ENCODE assay signal across 8 cellular contexts in the genomic region with DNA sequence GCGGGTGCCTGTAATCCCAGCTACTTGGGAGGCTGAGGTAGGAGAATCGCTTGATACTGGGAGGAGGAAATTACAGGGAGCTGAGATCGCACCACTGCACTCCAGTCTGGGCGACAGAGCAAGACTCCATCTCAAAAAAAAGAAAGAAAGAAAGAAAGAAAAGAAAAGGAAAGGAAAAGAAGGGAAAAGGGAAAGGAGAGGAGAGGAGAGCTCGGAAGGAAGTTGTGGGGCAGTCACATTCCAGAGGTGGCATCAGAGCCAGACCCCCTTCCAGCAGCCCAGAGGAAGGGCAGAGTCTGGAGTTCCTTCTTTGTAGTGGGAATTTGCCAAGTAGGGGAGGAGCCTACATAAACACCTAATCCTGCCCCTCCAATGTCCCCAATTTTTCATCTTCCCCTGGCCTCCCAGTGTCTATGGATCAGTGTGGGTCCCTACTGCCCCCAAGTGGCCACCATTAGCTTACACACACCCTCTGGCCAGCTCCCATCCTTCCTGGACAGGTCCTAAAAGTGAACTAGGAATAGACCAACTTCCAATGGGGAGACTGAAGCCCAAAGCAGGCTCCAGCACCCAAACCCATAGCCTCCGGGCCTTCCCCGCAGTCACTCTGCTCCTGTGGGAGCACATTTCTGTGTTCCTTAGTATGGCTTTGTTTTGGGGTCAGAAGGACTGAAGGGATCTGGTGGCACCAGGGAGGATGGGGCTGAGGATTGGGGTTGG. TPM values are rescaled to one million over a fixed set of nuclear protein-coding genes. Genes with fewer than 3 reads are reported as not detected.
A peak's percentile ranks its signal among the peaks of the same experiment; 100 is the strongest.
DNase-seq lines count a peak whose midpoint lies in the region; ATAC-seq, FAIRE-seq and TF ChIP-seq lines count a peak whose summit lies in the region.

No MANE protein-coding gene starts in this region.

- no peak for DNase-seq in Right ventricle myocardium inferior (ENCODE audit: missing footprints)
- no peak for DNase-seq in cardiac septum (ENCODE audit: low spot score)
- peak; percentile 72 for DNase-seq in LoVo (ENCODE audit: low spot score)
- peak; percentile 7 for DNase-seq in SHP77 treated with DMSO at 0.1 percent for 48 hours (lab: John Stamatoyannopoulos, UW)
- DNase-seq in dedifferentiated amniotic fluid mesenchymal stem cell (ENCODE audit: extremely low spot score), result peak; percentile 60
- peak; percentile 68 for DNase-seq in HepG2 (ENCODE audit: low spot score)
- DNase-seq in transverse colon, result peak; percentile 49
- no peak for DNase-seq in activated T-helper 2 cell treated with anti-CD3 and anti-CD28 coated beads, Interferon-gamma antibody, Interleukin-2, Interleukin-4, amounts not matched to agents 10 μg/mL and 5 μg/mL and 100 μg/mL, durations not matched to agents 14 hours and 24 hours and 36 hours (ENCODE audit: low spot score)

- POLR2A ChIA-PET in HepG2 (lab: Yijun Ruan, JAX), result interaction anchor here (0.7 to 1.4 kb wide), 4 partner anchors 12 to 55 kb away, joined by 3 read pairs; no protein-coding TSS in a partner anchor

- peak; percentile 74 for FAIRE-seq in HepG2 (lab: Jason Lieb, UNC)

- peak; percentile 94 for TF ChIP-seq CTCF in HepG2 (CRISPR knock-in tag; IDR thresholded peaks at IDR 0.05)
- peak; percentile 52 to 65 (median 62) for TF ChIP-seq CTCF in transverse colon (IDR thresholded peaks at IDR 0.05)

- WGBS in HepG2 (ENCODE audit: low lambda C conversion rate), result 61% methylated on average over 7 of the region's 7 CpGs
- WGBS in transverse colon (ENCODE audit: low coverage in 1 of 2), 2 donors, result 68 to 86% methylated on average over 5 to 7 of the region's 7 CpGs

- no peak overlapping the region for H3K27ac Mint-ChIP-seq in activated T-helper 2 cell treated with anti-CD3 and anti-CD28 coated beads, Interferon-gamma antibody, Interleukin-2, Interleukin-4, amounts not matched to agents 10 μg/mL and 5 μg/mL and 100 μg/mL, durations not matched to agents 14 hours and 24 hours and 36 hours

- intact Hi-C loops in Right ventricle myocardium inferior (cut with DNase I), result loop anchor here (5.0 kb wide), 1 partner anchor 86 kb away; no protein-coding TSS in a partner anchor
- intact Hi-C loops in cardiac septum (cut with DNase I), result loop anchor here (2.0 kb wide), 1 partner anchor 84 kb away; no protein-coding TSS in a partner anchor
- intact Hi-C loops in HepG2 (cut with micrococcal nuclease; ENCODE audit: unreplicated experiment), result loop anchor here (1.0 to 2.0 kb wide), 3 partner anchors 43 to 85 kb away; no protein-coding TSS in a partner anchor
- intact Hi-C loops in transverse colon (cut with DNase I; ENCODE audit: low total_unique reads), result no loop called here
- intact Hi-C loops in activated T-helper 2 cell treated with anti-CD3 and anti-CD28 coated beads, Interferon-gamma antibody, Interleukin-2, Interleukin-4, amounts not matched to agents 10 μg/mL and 5 μg/mL and 100 μg/mL, durations not matched to agents 14 hours and 24 hours and 36 hours (cut with micrococcal nuclease), result loop anchor here (1.0 kb wide), 1 partner anchor 85 kb away; no protein-coding TSS in a partner anchor

- H3K27me3 Mint-ChIP-seq in activated T-helper 2 cell treated with anti-CD3 and anti-CD28 coated beads, Interferon-gamma antibody, Interleukin-2, Interleukin-4, amounts not matched to agents 10 μg/mL and 5 μg/mL and 100 μg/mL, durations not matched to agents 14 hours and 24 hours and 36 hours (ENCODE audit: low read depth), result peaks cover 20% of the 10 kb centered on the region

- H3K4me1 Mint-ChIP-seq in activated T-helper 2 cell treated with anti-CD3 and anti-CD28 coated beads, Interferon-gamma antibody, Interleukin-2, Interleukin-4, amounts not matched to agents 10 μg/mL and 5 μg/mL and 100 μg/mL, durations not matched to agents 14 hours and 24 hours and 36 hours (ENCODE audit: low read depth), result peaks cover under 1% of the 10 kb centered on the region

- ATAC-seq in Right ventricle myocardium inferior, result peak; percentile 80
- ATAC-seq in HepG2, result peak; percentile 75

- H3K4me3 ChIP-seq in HepG2 (replicated peaks in 1 of 3; ENCODE audit: insufficient read depth in 1 of 3, low read depth in 2 of 3, low read length in 3 of 3) (no peak overlapping the region), transverse colon (no peak overlapping the region)

- H3K4me3 Mint-ChIP-seq in activated T-helper 2 cell treated with anti-CD3 and anti-CD28 coated beads, Interferon-gamma antibody, Interleukin-2, Interleukin-4, amounts not matched to agents 10 μg/mL and 5 μg/mL and 100 μg/mL, durations not matched to agents 14 hours and 24 hours and 36 hours (ENCODE audit: low read depth), result no peak overlapping the region

- H3K36me3 Mint-ChIP-seq in activated T-helper 2 cell treated with anti-CD3 and anti-CD28 coated beads, Interferon-gamma antibody, Interleukin-2, Interleukin-4, amounts not matched to agents 10 μg/mL and 5 μg/mL and 100 μg/mL, durations not matched to agents 14 hours and 24 hours and 36 hours (ENCODE audit: low read depth), result no peaks in the 10 kb centered on the region

- no peaks in the 10 kb centered on the region for H4K20me1 ChIP-seq in HepG2 (ENCODE audit: insufficient read depth, low read length)

- no peak overlapping the region for H3K4me2 ChIP-seq in HepG2 (ENCODE audit: low read depth, low read length)

- no peaks in the 10 kb centered on the region for H3K79me2 ChIP-seq in HepG2 (ENCODE audit: insufficient read depth, low read length)

- H3K36me3 ChIP-seq in HepG2 (replicated peaks in 1 of 2; ENCODE audit: control insufficient read depth in 1 of 2, insufficient read depth in 2 of 2, low read length in 2 of 2) (no peaks in the 10 kb centered on the region), transverse colon (no peaks in the 10 kb centered on the region)

- TF ChIP-seq RAD21 in HepG2 (CRISPR knock-in tag; IDR thresholded peaks at IDR 0.05), result peak; percentile 92

- H3K9ac ChIP-seq in HepG2 (ENCODE audit: insufficient read depth, low read depth, low read length), result no peak overlapping the region

- CTCF ChIA-PET in HepG2 (lab: Yijun Ruan, JAX; ENCODE audit: low intra/inter-chr PET ratio, low total read pairs), result interaction anchor here (0.6 to 5.3 kb wide), 5 partner anchors 29 to 85 kb away, joined by 3 to 63 read pairs (median 10); no protein-coding TSS in a partner anchor

- no peaks in the 10 kb centered on the region; a peak in 2 of 5 replicates for H3K27me3 ChIP-seq in HepG2 (ENCODE audit: control insufficient read depth in 1 of 2, insufficient read depth in 2 of 2, low read length in 2 of 2)
- H3K27me3 ChIP-seq in transverse colon, result peaks cover 55% of the 10 kb centered on the region

- in situ Hi-C loops in HepG2 (cut with HindIII; ENCODE audit: extremely low pct_ligation_motif_present, low pct_unique_long_range_greater_than_20kb) (loop anchor here (5.0 kb wide), 2 partner anchors 36 to 86 kb away; no protein-coding TSS in a partner anchor), transverse colon (cut with MboI; ENCODE audit: low pct_ligation_motif_present in 1 of 4, low pct_unique_long_range_greater_than_20kb in 1 of 4, low sequenced_read_pairs in 3 of 4) (loop anchor here in 1 of 4 donors (10.0 kb wide), 1 partner anchor 88 kb away; no protein-coding TSS in a partner anchor)

- BruUV-seq in HepG2 (replicated peaks; lab: Mats Ljungman, UMichigan), result no TSS peak

- H3K9me3 ChIP-seq in HepG2 (ENCODE audit: low read length), result no peaks in the 10 kb centered on the region
- H3K9me3 ChIP-seq in transverse colon, result no peaks in the 10 kb centered on the region

- TF ChIP-seq EP300 in HepG2 (IDR thresholded peaks at IDR 0.05; ENCODE audit: low read depth in 2 of 2, low read length in 2 of 2), result no peak
- TF ChIP-seq EP300 in HepG2 (CRISPR knock-in tag; IDR thresholded peaks at IDR 0.05; ENCODE audit: borderline replicate concordance), result no peak
- no peak for TF ChIP-seq EP300 in transverse colon (IDR thresholded peaks at IDR 0.05; ENCODE audit: low read depth)

- H3K4me1 ChIP-seq in HepG2 (ENCODE audit: insufficient read depth, low read length), result peaks cover 43% of the 10 kb centered on the region
- H3K4me1 ChIP-seq in transverse colon, result peaks cover 0 to 21% (median 14%) of the 10 kb centered on the region in 4 donors

- no peak overlapping the region for H3K27ac ChIP-seq in HepG2 (ENCODE audit: extremely low read length, insufficient read depth, low read length)
- H3K27ac ChIP-seq in transverse colon, result no peak overlapping the region

- no peak for TF ChIP-seq POLR2A in HepG2 (IDR thresholded peaks at IDR 0.05; ENCODE audit: insufficient read depth in 1 of 2, low read depth in 2 of 2, low read length in 2 of 2)
- no peak for TF ChIP-seq POLR2A in transverse colon (IDR thresholded peaks at IDR 0.05)

- no peak overlapping the region for H2AFZ ChIP-seq in HepG2 (ENCODE audit: low read length)

- H3K9me3 Mint-ChIP-seq in activated T-helper 2 cell treated with anti-CD3 and anti-CD28 coated beads, Interferon-gamma antibody, Interleukin-2, Interleukin-4, amounts not matched to agents 10 μg/mL and 5 μg/mL and 100 μg/mL, durations not matched to agents 14 hours and 24 hours and 36 hours, result no peaks in the 10 kb centered on the region

RNA-seq across cellular contexts. Expression of a gene that starts 39.6 kb away (rescaled TPM):
- total RNA-seq in Right ventricle myocardium inferior, result 3,139 TPM
- 2,571 TPM for total RNA-seq in cardiac septum
- 21.0 and 22.7 TPM in 2 replicates for total RNA-seq in HepG2 (2016; rRNA removed; fragmentation: Illumina TruSeq; extraction: Trizol)
- 28.6 and 37.9 TPM in 2 replicates for total RNA-seq in HepG2 (2016; cell fraction: cytosol; rRNA removed; fragmentation: Illumina TruSeq; extraction: Trizol; ENCODE audit: low read depth)
- 19.5 and 23.3 TPM in 2 replicates for total RNA-seq in HepG2 (2016; cell fraction: insoluble cytoplasmic fraction; rRNA removed; fragmentation: Illumina TruSeq; extraction: Trizol)
- 23.9 and 34.4 TPM in 2 replicates for total RNA-seq in HepG2 (2016; cell fraction: membrane; rRNA removed; fragmentation: Illumina TruSeq; extraction: Trizol)
- total RNA-seq in HepG2 (2016; cell fraction: nucleus; rRNA removed; fragmentation: Illumina TruSeq; extraction: Trizol), result 7.9 and 12.0 TPM in 2 replicates
- 38.6 and 58.7 TPM in 2 replicates for polyA plus RNA-seq in HepG2 (2011; rRNA removed)
- 27.4 and 50.9 TPM in 2 replicates for polyA plus RNA-seq in HepG2 (2011; cell fraction: cytosol; rRNA removed)
- 34.0 and 48.4 TPM in 2 replicates for polyA plus RNA-seq in HepG2 (2011; cell fraction: nucleus; rRNA removed)
- polyA plus RNA-seq in HepG2 (2012), result 35.1 and 96.6 TPM in 2 replicates
- polyA plus RNA-seq in HepG2 (2016; cell fraction: cytosol; fragmentation: Illumina TruSeq; extraction: Trizol; ENCODE audit: low read depth), result 146 and 151 TPM in 2 replicates
- polyA plus RNA-seq in HepG2 (2016; cell fraction: insoluble cytoplasmic fraction; fragmentation: Illumina TruSeq; extraction: Trizol; ENCODE audit: low read depth), result 58.6 and 80.2 TPM in 2 replicates
- 115 and 119 TPM in 2 replicates for polyA plus RNA-seq in HepG2 (2016; cell fraction: membrane; fragmentation: Illumina TruSeq; extraction: Trizol; ENCODE audit: low read depth)
- polyA plus RNA-seq in HepG2 (2016; cell fraction: nucleus; fragmentation: Illumina TruSeq; extraction: Trizol; ENCODE audit: insufficient read depth, low read depth), result 42.2 and 50.9 TPM in 2 replicates
- polyA minus RNA-seq in HepG2 (2011; rRNA and poly(A)+ RNA removed; ENCODE audit: low replicate concordance), result 27.1 and 53.9 TPM in 2 replicates
- 26.1 and 27.0 TPM in 2 replicates for polyA minus RNA-seq in HepG2 (2011; cell fraction: cytosol; rRNA and poly(A)+ RNA removed)
- 5.0 and 5.2 TPM in 2 replicates for polyA minus RNA-seq in HepG2 (2011; cell fraction: nucleus; rRNA and poly(A)+ RNA removed)
- total RNA-seq in transverse colon, result 1,000 to 10,000 TPM in 1 of 4 donors, 100 to 1,000 TPM in 3; 387 to 1,086 (median 519) TPM
- 116 and 131 TPM in 2 replicates for total RNA-seq in activated T-helper 2 cell treated with anti-CD3 and anti-CD28 coated beads, Interferon-gamma antibody, Interleukin-2, Interleukin-4, amounts not matched to agents 10 μg/mL and 5 μg/mL and 100 μg/mL, durations not matched to agents 14 hours and 24 hours and 36 hours

Comparison
In these comparisons a context has a peak if more than half of its experiments do, and no peak if none do; other contexts are left out.
1. DNase-seq: peak in LoVo (single experiment), SHP77 treated with DMSO at 0.1 percent for 48 hours (single experiment), dedifferentiated amniotic fluid mesenchymal stem cell (single experiment), HepG2 (single experiment) and transverse colon (single experiment); none in Right ventricle myocardium inferior (single experiment), cardiac septum (single experiment) and activated T-helper 2 cell treated with anti-CD3 and anti-CD28 coated beads, Interferon-gamma antibody, Interleukin-2, Interleukin-4, amounts not matched to agents 10 μg/mL and 5 μg/mL and 100 μg/mL, durations not matched to agents 14 hours and 24 hours and 36 hours (single experiment).